ENCODE assay signal across 14 cellular contexts in the genomic region with DNA sequence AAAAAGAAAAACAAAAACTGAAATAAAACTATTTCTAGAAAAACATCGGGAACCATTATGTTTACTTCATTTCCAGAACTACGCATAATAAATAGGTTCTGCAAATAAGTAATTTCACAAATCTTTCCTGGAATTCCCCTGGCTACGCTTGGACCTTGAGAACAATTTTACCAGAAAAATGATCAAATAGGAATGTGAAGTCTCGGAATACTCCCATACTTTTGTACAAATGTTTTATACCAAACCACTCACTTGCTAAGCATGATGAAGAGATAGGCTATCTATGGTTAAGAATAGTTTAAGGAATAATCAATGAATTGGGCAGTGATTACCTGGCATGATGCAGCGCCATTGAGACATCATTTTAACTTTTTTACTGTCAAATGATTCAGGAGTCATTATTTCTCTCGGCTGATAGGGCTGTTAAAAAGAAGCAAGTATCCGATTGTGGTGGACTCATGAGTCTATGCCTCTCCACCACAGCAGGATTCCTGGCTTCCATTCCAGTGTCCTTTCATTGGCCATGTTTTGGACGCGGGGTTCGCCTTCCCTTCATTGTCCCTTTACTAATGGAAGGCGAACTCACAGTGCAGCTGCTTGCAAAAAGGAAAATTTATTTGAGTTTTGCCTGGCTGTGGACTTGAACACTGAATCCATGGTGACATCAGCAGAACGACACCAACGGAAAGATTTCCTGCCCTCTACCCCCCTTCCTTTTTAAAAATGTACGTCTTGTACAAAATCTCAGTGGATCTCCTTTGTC. TPM values are rescaled to one million over a fixed set of nuclear protein-coding genes. Genes with fewer than 3 reads are reported as not detected.
DNase-seq lines count a peak whose midpoint lies in the region; ATAC-seq and TF ChIP-seq lines count a peak whose summit lies in the region.
"Had no signal": no experiment of that assay in that cellular context is flagged by ENCODE, and none has a peak within 500 bp of the region (broad histone marks: within the 10 kb centered on the region; RNA-seq: fewer than 3 reads in every experiment).

No MANE protein-coding gene starts in this region.

- no peaks in the 10 kb centered on the region for H3K9me3 Mint-ChIP-seq in endodermal cell

- no peaks in the 10 kb centered on the region for H3K27me3 ChIP-seq in SK-N-SH (ENCODE audit: insufficient read depth)
- no peaks in the 10 kb centered on the region for H3K27me3 ChIP-seq in brain microvascular endothelial cell (replicated peaks)
- H3K27me3 ChIP-seq in tibial nerve: no peaks in the 10 kb centered on the region
- no peaks in the 10 kb centered on the region for H3K27me3 ChIP-seq in spleen (replicated peaks in 1 of 7)
- H3K27me3 ChIP-seq in endodermal cell (ENCODE audit: control insufficient read depth, insufficient read depth, low read length, poor library complexity, severe bottlenecking): peaks cover 30% of the 10 kb centered on the region
- H3K27me3 ChIP-seq in thyroid gland: no peaks in the 10 kb centered on the region
- H3K27me3 ChIP-seq: body of pancreas had no signal

- H3K4me3 ChIP-seq in SK-N-SH (ENCODE audit: low read depth in 2 of 2, low read length in 1 of 2) (no peak overlapping the region), brain microvascular endothelial cell (ENCODE audit: low read depth, low read length) (no peak overlapping the region), tibial nerve (peak overlapping the region in 2 of 4 donors; percentile 1 to 48), spleen (no peak overlapping the region), endodermal cell (ENCODE audit: low read length) (no peak overlapping the region), thyroid gland (replicated peaks in 1 of 3) (no peak overlapping the region)
- H3K4me3 ChIP-seq: body of pancreas had no signal

- no peaks in the 10 kb centered on the region for H3K9me3 ChIP-seq in SK-N-SH
- no peaks in the 10 kb centered on the region for H3K9me3 ChIP-seq in tibial nerve
- no peaks in the 10 kb centered on the region for H3K9me3 ChIP-seq in spleen
- H3K9me3 ChIP-seq in endodermal cell (ENCODE audit: control insufficient read depth, low read length): no peaks in the 10 kb centered on the region
- no peaks in the 10 kb centered on the region for H3K9me3 ChIP-seq in thyroid gland
- H3K9me3 ChIP-seq: body of pancreas had no signal

- no peak for TF ChIP-seq RAD21 in SK-N-SH (IDR thresholded peaks at IDR 0.05; ENCODE audit: low read length)

- peaks cover 7 to 80% of the 10 kb centered on the region in 2 experiments for H3K36me3 ChIP-seq in SK-N-SH (replicated peaks in 1 of 2; ENCODE audit: control insufficient read depth in 1 of 2, insufficient read depth in 2 of 2, low read length in 1 of 2)
- H3K36me3 ChIP-seq in brain microvascular endothelial cell (replicated peaks): peaks cover 85% of the 10 kb centered on the region
- no peaks in the 10 kb centered on the region for H3K36me3 ChIP-seq in tibial nerve
- no peaks in the 10 kb centered on the region for H3K36me3 ChIP-seq in spleen
- H3K36me3 ChIP-seq in endodermal cell (ENCODE audit: control insufficient read depth, insufficient read depth, low read length): no peaks in the 10 kb centered on the region
- H3K36me3 ChIP-seq in thyroid gland: no peaks in the 10 kb centered on the region

- H2AFZ ChIP-seq in SK-N-SH (ENCODE audit: low read depth): no peak overlapping the region
- H2AFZ ChIP-seq: parathyroid adenoma had no signal

- DNase-seq in SK-N-SH (no peak), brain microvascular endothelial cell (no peak), medulla oblongata (ENCODE audit: extremely low spot score) (peak; percentile 67), tibial nerve (ENCODE audit: low spot score in 2 of 2) (no peak), spleen (no peak), endodermal cell (no peak), thyroid gland (no peak)
- DNase-seq: body of pancreas, EL, foreskin fibroblast, T-helper 9 cell had no signal

- peaks cover 95% of the 10 kb centered on the region for H4K20me1 ChIP-seq in SK-N-SH (ENCODE audit: insufficient read depth)

- peaks cover 100% of the 10 kb centered on the region for H3K79me2 ChIP-seq in SK-N-SH (ENCODE audit: insufficient read depth)
- H3K79me2 ChIP-seq: parathyroid adenoma had no signal

- in situ Hi-C loops in brain microvascular endothelial cell (cut with HindIII; ENCODE audit: low pct_ligation_motif_present, low sequenced_read_pairs): no loop called here

- H3K4me1 Mint-ChIP-seq in endodermal cell: peaks cover 12% of the 10 kb centered on the region

- no peak for TF ChIP-seq CTCF in SK-N-SH (IDR thresholded peaks at IDR 0.05)
- no peak for TF ChIP-seq CTCF in brain microvascular endothelial cell (IDR thresholded peaks at IDR 0.05; ENCODE audit: low read depth, low read length, missing control alignments)
- no peak for TF ChIP-seq CTCF in tibial nerve (IDR thresholded peaks at IDR 0.05)
- no peak for TF ChIP-seq CTCF in spleen (IDR thresholded peaks at IDR 0.05 in 8 of 11, conservative IDR thresholded peaks at IDR 0.05 in 3 of 11)
- TF ChIP-seq CTCF in endodermal cell (conservative IDR thresholded peaks at IDR 0.05): no peak
- no peak for TF ChIP-seq CTCF in thyroid gland (IDR thresholded peaks at IDR 0.05)

- no peak overlapping the region for H3K27ac Mint-ChIP-seq in endodermal cell

- CTCF ChIA-PET in SK-N-SH (lab: Yijun Ruan, JAX): no interaction called here

- H3K4me2 ChIP-seq in SK-N-SH: peak overlapping the region; percentile 30; the same call in 1 of the 2 replicates

- H3K27me3 Mint-ChIP-seq in endodermal cell (ENCODE audit: insufficient read depth): peaks cover 9% of the 10 kb centered on the region

- H3K9me2 ChIP-seq in SK-N-SH: no peaks in the 10 kb centered on the region

- intact Hi-C loops in spleen (cut with DNase I; ENCODE audit: low total_unique reads) (no loop called here), thyroid gland (cut with DNase I) (no loop called here)

- peaks cover 14 to 64% of the 10 kb centered on the region in 2 experiments; a peak in 3 of 4 replicates for H3K4me1 ChIP-seq in SK-N-SH (ENCODE audit: control insufficient read depth in 1 of 2, insufficient read depth in 2 of 2, low read depth in 1 of 2, low read length in 1 of 2)
- peaks cover 0 to 72% (median 6%) of the 10 kb centered on the region in 4 donors for H3K4me1 ChIP-seq in tibial nerve
- peaks cover 0 to 12% (median 5%) of the 10 kb centered on the region in 6 donors for H3K4me1 ChIP-seq in spleen
- H3K4me1 ChIP-seq in endodermal cell (ENCODE audit: control insufficient read depth, insufficient read depth, low read length): peaks cover 3% of the 10 kb centered on the region
- H3K4me1 ChIP-seq in thyroid gland: peaks cover 9 to 25% of the 10 kb centered on the region in 2 donors
- H3K4me1 ChIP-seq: body of pancreas, parathyroid adenoma had no signal

- peaks cover 68% of the 10 kb centered on the region for H3F3A ChIP-seq in SK-N-SH (replicated peaks; ENCODE audit: insufficient read depth)

- peak overlapping the region in 1 of 2 experiments; percentile 87; a peak in 2 of 4 replicates for H3K27ac ChIP-seq in SK-N-SH (ENCODE audit: low read depth in 2 of 2, low read length in 1 of 2)
- H3K27ac ChIP-seq in brain microvascular endothelial cell: peak overlapping the region; percentile 33
- H3K27ac ChIP-seq in tibial nerve: peak overlapping the region; percentile 29 to 90 (median 62)
- peak overlapping the region in 1 of 8 donors; percentile 1 for H3K27ac ChIP-seq in spleen
- no peak overlapping the region for H3K27ac ChIP-seq in endodermal cell (ENCODE audit: low read depth, low read length)
- no peak overlapping the region for H3K27ac ChIP-seq in thyroid gland
- H3K27ac ChIP-seq: body of pancreas, parathyroid adenoma had no signal

- 84% methylated on average over 14 of the region's 14 CpGs for WGBS in SK-N-SH (ENCODE audit: low lambda C conversion rate)
- WGBS in tibial nerve, 2 donors: 83% methylated on average over 14 of the region's 14 CpGs
- 82 to 91% (median 89%) methylated on average over 14 of the region's 14 CpGs for WGBS in spleen, 5 donors
- 91 to 93% methylated on average over 10 to 14 of the region's 14 CpGs for WGBS in endodermal cell (ENCODE audit: insufficient coverage in 1 of 2, insufficient read length in 1 of 2), 2 experiments
- WGBS in thyroid gland, 2 donors: 90 to 93% methylated on average over 14 of the region's 14 CpGs

- H3K36me3 Mint-ChIP-seq in endodermal cell (ENCODE audit: low read depth): no peaks in the 10 kb centered on the region

- no peak overlapping the region for H3K9ac ChIP-seq in SK-N-SH
- no peak overlapping the region for H3K9ac ChIP-seq in endodermal cell (ENCODE audit: extremely low read depth, low read length, poor library complexity, severe bottlenecking)
- H3K9ac ChIP-seq: parathyroid adenoma had no signal

- ATAC-seq in SK-N-SH treated with all-trans-retinoic acid at 6 μM for 48 hours: no peak
- ATAC-seq: body of pancreas had no signal

- POLR2A ChIA-PET in SK-N-SH (lab: Yijun Ruan, JAX): no interaction called here

- TF ChIP-seq EP300 in SK-N-SH (IDR thresholded peaks at IDR 0.05; ENCODE audit: borderline replicate concordance in 1 of 2, low read depth in 1 of 2, low read length in 1 of 2): no peak
- no peak for TF ChIP-seq EP300 in tibial nerve (IDR thresholded peaks at IDR 0.05)

- no peak for TF ChIP-seq POLR2A in tibial nerve (IDR thresholded peaks at IDR 0.05)
- no peak for TF ChIP-seq POLR2A in spleen (IDR thresholded peaks at IDR 0.05)
- no peak for TF ChIP-seq POLR2A in thyroid gland (IDR thresholded peaks at IDR 0.05)

- H3K4me3 Mint-ChIP-seq in endodermal cell: no peak overlapping the region

RNA-seq across cellular contexts. Expression of a gene that starts 39.9 kb away (rescaled TPM):
- polyA plus RNA-seq in SK-N-SH (2012; rRNA removed) (0.18 TPM in 1 of 2 replicates, not detected in the other), spleen (not detected)
- not detected in 2 replicates for polyA plus RNA-seq in SK-N-SH (2012; cell fraction: cytosol; rRNA removed)
- polyA plus RNA-seq in SK-N-SH (2012; cell fraction: nucleus; rRNA removed): 0.27 and 1.1 TPM in 2 replicates
- total RNA-seq in tibial nerve (1 to 10 TPM; 1.7 to 7.0 (median 4.8) TPM), spleen (under 1 TPM in 2 of 7 donors, not detected in 5; 0.61 to 0.64 TPM), endodermal cell (not detected), thyroid gland (10 to 100 TPM in 1 of 4 donors, 1 to 10 TPM in 3; 4.8 to 11.5 (median 7.4) TPM)
- polyA plus RNA-seq in endodermal cell (2013, experiment 1 of 2): not detected
- polyA plus RNA-seq in endodermal cell (2013, experiment 2 of 2): not detected
- total RNA-seq: body of pancreas, OCI-LY7 had no signal

Comparison
In these comparisons a context has a peak if more than half of its experiments do, and no peak if none do; other contexts are left out.
1. H3K27ac ChIP-seq: peak in brain microvascular endothelial cell (single experiment) and tibial nerve (4 of 4); none in endodermal cell (single experiment) and thyroid gland (0 of 3).